ENCODE assay signal across 1 cellular context in the genomic region with DNA sequence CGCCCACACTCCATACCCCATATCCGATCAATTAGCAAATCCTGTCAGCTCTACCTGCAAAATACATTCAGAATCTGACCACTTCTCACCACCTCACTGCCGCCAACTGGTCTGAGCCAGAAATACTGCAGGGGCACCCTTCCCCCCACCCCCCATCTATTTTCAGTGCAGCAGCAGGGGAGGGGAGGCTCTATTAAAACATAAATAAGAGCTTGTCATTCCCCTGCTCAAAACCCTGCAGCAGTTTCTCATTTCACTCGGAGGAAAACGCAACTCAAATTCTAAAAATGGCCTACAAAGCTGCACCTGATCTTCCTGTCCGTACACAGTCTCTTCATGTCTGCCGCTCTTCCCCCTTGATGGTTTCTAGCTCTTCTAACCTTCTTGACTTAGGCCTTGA.
TF ChIP-seq lines count a peak whose summit lies in the region.

No MANE protein-coding gene starts in this region.

TF ChIP-seq in WTC11, 78 proteins besides CTCF, POLR2A, EP300 and RAD21 (continued from another document):
- TF ChIP-seq ZNF219 (CRISPR knock-in tag; IDR thresholded peaks at IDR 0.05; ENCODE audit: borderline replicate concordance) (no peak), OVOL2 (CRISPR knock-in tag; IDR thresholded peaks at IDR 0.05; ENCODE audit: borderline replicate concordance) (no peak), GTF2I (CRISPR knock-in tag; conservative IDR thresholded peaks at IDR 0.05) (no peak), NR1H2 (CRISPR knock-in tag; IDR thresholded peaks at IDR 0.05) (no peak), JAZF1 (CRISPR knock-in tag; IDR thresholded peaks at IDR 0.05) (no peak), CREM (CRISPR knock-in tag; IDR thresholded peaks at IDR 0.05) (no peak), IRF2 (CRISPR knock-in tag; IDR thresholded peaks at IDR 0.05; ENCODE audit: borderline replicate concordance, low read depth) (no peak)
- TF ChIP-seq, protein P1, sequence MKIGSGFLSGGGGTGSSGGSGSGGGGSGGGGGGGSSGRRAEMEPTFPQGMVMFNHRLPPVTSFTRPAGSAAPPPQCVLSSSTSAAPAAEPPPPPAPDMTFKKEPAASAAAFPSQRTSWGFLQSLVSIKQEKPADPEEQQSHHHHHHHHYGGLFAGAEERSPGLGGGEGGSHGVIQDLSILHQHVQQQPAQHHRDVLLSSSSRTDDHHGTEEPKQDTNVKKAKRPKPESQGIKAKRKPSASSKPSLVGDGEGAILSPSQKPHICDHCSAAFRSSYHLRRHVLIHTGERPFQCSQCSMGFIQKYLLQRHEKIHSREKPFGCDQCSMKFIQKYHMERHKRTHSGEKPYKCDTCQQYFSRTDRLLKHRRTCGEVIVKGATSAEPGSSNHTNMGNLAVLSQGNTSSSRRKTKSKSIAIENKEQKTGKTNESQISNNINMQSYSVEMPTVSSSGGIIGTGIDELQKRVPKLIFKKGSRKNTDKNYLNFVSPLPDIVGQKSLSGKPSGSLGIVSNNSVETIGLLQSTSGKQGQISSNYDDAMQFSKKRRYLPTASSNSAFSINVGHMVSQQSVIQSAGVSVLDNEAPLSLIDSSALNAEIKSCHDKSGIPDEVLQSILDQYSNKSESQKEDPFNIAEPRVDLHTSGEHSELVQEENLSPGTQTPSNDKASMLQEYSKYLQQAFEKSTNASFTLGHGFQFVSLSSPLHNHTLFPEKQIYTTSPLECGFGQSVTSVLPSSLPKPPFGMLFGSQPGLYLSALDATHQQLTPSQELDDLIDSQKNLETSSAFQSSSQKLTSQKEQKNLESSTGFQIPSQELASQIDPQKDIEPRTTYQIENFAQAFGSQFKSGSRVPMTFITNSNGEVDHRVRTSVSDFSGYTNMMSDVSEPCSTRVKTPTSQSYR (CRISPR knock-in tag; IDR thresholded peaks at IDR 0.05), result no peak
- TF ChIP-seq, protein P2, sequence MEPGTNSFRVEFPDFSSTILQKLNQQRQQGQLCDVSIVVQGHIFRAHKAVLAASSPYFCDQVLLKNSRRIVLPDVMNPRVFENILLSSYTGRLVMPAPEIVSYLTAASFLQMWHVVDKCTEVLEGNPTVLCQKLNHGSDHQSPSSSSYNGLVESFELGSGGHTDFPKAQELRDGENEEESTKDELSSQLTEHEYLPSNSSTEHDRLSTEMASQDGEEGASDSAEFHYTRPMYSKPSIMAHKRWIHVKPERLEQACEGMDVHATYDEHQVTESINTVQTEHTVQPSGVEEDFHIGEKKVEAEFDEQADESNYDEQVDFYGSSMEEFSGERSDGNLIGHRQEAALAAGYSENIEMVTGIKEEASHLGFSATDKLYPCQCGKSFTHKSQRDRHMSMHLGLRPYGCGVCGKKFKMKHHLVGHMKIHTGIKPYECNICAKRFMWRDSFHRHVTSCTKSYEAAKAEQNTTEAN (CRISPR knock-in tag; IDR thresholded peaks at IDR 0.05), result no peak
